In genomic region chr14:77040995-77041744, GRCh38 we compare ENCODE assay signal across 8 cellular contexts. TPM values are rescaled to one million over a fixed set of nuclear protein-coding genes. Genes with fewer than 3 reads are reported as not detected.
DNase-seq lines count a peak whose midpoint lies in the region; ATAC-seq, FAIRE-seq and TF ChIP-seq lines count a peak whose summit lies in the region.

No MANE protein-coding gene starts in this region.

- no peaks in the 10 kb centered on the region for H3K79me2 ChIP-seq in SU-DHL-6 (ENCODE audit: insufficient read depth, low read length)

- H3K4me3 ChIP-seq in SU-DHL-6 (ENCODE audit: insufficient read depth, low read length, poor library complexity, severe bottlenecking) (no peak overlapping the region), pancreas (peak overlapping the region in 1 of 4 donors; percentile 13)

- peaks cover 19% of the 10 kb centered on the region for H3F3A ChIP-seq in SU-DHL-6 (ENCODE audit: insufficient read depth)

- peak; percentile 37 for DNase-seq in NCI-H82 (lab: John Stamatoyannopoulos, UW)
- DNase-seq in NCI-H82 treated with DMSO at 0.1 percent for 48 hours (lab: John Stamatoyannopoulos, UW; ENCODE audit: unreplicated experiment): no peak
- DNase-seq in effector memory CD8-positive, alpha-beta T cell: no peak
- DNase-seq in pancreas: peak in 3 of 6 donors; percentile 35 to 49 (median 38)
- DNase-seq in GM19240 (ENCODE audit: insufficient read length, low spot score): no peak

- 0 out of 2 replicates have a peak, but pooled peaks cover 3% of the 10 kb centered on the region for H3K27me3 ChIP-seq in SU-DHL-6 (ENCODE audit: low read length)
- no peaks in the 10 kb centered on the region for H3K27me3 ChIP-seq in pancreas

- H3K27ac ChIP-seq in SU-DHL-6 (ENCODE audit: low read depth, low read length) (peak overlapping the region; percentile 74), pancreas (peak overlapping the region; percentile 74 to 94 (median 87))

- H2AFZ ChIP-seq in SU-DHL-6 (ENCODE audit: low read depth, low read length, severe bottlenecking): peak overlapping the region; percentile 66

- peak overlapping the region; percentile 96 for H3K4me2 ChIP-seq in SU-DHL-6 (ENCODE audit: low read depth, low read length, poor library complexity, severe bottlenecking)

- ATAC-seq in effector memory CD8-positive, alpha-beta T cell (replicated peaks): peak; percentile 1
- ATAC-seq in pancreas (no peak), GM21423 (IDR thresholded peaks at IDR 0.05; ENCODE audit: unreplicated experiment) (no peak), GM21360 (IDR thresholded peaks at IDR 0.05; ENCODE audit: unreplicated experiment) (no peak)

- H3K4me1 ChIP-seq in pancreas: peaks cover 57 to 91% (median 82%) of the 10 kb centered on the region in 3 donors

- FAIRE-seq in pancreas (lab: Jason Lieb, UNC): no peak

- WGBS in pancreas, 2 donors: 19 to 24% methylated on average over 17 of the region's 17 CpGs

- H3K9ac ChIP-seq in SU-DHL-6 (ENCODE audit: low read length): peak overlapping the region; percentile 50

- peaks cover 37% of the 10 kb centered on the region for H3K36me3 Mint-ChIP-seq in effector memory CD8-positive, alpha-beta T cell (ENCODE audit: insufficient read depth)

- peaks cover 56 to 69% of the 10 kb centered on the region in 2 donors for H3K4me1 Mint-ChIP-seq in effector memory CD8-positive, alpha-beta T cell (ENCODE audit: low read depth in 2 of 2)

- H3K9me3 ChIP-seq in SU-DHL-6 (ENCODE audit: insufficient read depth, low read length): no peaks in the 10 kb centered on the region
- no peaks in the 10 kb centered on the region for H3K9me3 ChIP-seq in pancreas

- H3K9me3 Mint-ChIP-seq in effector memory CD8-positive, alpha-beta T cell: no peaks in the 10 kb centered on the region

- H3K36me3 ChIP-seq in SU-DHL-6 (ENCODE audit: low read length) (no peaks in the 10 kb centered on the region), pancreas (no peaks in the 10 kb centered on the region)

- no peaks in the 10 kb centered on the region for H3K9me2 ChIP-seq in SU-DHL-6 (replicated peaks; ENCODE audit: insufficient read depth, low read length)

- H3K4me3 Mint-ChIP-seq in effector memory CD8-positive, alpha-beta T cell: peak overlapping the region; percentile 86

- intact Hi-C loops in pancreas (cut with DNase I): no loop called here

- H3K27ac Mint-ChIP-seq in effector memory CD8-positive, alpha-beta T cell: peak overlapping the region; percentile 98

- H4K20me1 ChIP-seq in SU-DHL-6 (ENCODE audit: low read depth, low read length): no peaks in the 10 kb centered on the region

- TF ChIP-seq CTCF in SU-DHL-6 (IDR thresholded peaks at IDR 0.05; ENCODE audit: insufficient read depth, low read length, poor library complexity, severe bottlenecking): no peak
- no peak for TF ChIP-seq CTCF in pancreas (IDR thresholded peaks at IDR 0.05)

- H3K27me3 Mint-ChIP-seq in effector memory CD8-positive, alpha-beta T cell: no peaks in the 10 kb centered on the region

RNA-seq across cellular contexts. Expression of gene IRF2BPL, which starts 12.7 kb away (rescaled TPM):
- 10 to 100 TPM; 15.4 to 32.2 (median 25.5) TPM for total RNA-seq in pancreas
- 10 to 100 TPM in 1 of 2 donors, 1 to 10 TPM in 1; 6.2 to 13.7 TPM for polyA plus RNA-seq in pancreas

RNA-seq across cellular contexts. Expression of gene CIPC, which starts 56.9 kb away (rescaled TPM):
- total RNA-seq in pancreas: 10 to 100 TPM in 1 of 6 donors, 1 to 10 TPM in 5; 5.9 to 12.6 (median 8.0) TPM
- 1 to 10 TPM; 2.7 to 6.7 TPM for polyA plus RNA-seq in pancreas
